Comparison of ENCODE assay signal across 9 cellular contexts in the genomic region with DNA sequence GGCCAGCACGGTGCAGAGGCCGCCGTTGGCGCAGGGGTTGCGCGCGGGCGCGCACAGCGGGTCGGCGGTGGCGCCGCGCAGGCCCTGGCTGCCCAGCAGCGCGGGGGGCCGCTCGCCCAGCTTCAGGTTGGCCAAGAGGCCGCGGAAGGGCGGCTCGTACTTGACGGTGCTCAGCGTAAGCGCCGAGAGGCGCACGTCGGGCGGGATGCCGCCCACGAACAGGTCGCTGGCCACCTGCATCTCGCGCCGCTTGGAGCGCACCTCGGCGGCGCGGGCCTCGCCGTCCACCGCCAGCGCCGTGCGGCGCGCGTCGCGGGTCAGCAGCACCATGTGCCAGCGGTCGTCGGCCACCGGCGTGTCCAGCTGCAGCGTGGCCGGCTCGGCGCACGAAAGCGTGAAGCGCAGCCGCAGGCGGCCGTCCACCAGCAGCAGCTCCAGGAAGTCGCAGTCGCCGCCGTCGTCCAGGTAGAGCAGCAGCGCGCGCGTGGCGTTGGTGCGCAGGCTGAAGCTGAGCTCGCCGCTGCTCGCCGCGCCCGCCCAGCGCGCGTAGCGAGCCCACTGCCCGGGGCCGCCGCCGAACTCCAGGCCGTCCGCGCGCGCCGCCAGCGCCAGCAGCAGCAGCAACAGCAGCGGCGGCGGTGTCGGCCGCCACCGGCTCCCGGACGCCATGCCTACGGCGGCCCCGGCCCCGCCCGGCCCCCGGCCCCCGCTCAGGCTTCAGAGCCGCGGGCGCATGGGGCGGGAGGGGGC. TPM values are rescaled to one million over a fixed set of nuclear protein-coding genes. Genes with fewer than 3 reads are reported as not detected.
DNase-seq lines count a peak whose midpoint lies in the region; ATAC-seq and TF ChIP-seq lines count a peak whose summit lies in the region.
"Had no signal": no experiment of that assay in that cellular context is flagged by ENCODE, and none has a peak within 500 bp of the region (broad histone marks: within the 10 kb centered on the region; RNA-seq: fewer than 3 reads in every experiment).

No MANE protein-coding gene starts in this region.

- no peaks in the 10 kb centered on the region for H3K36me3 ChIP-seq in CD8-positive, alpha-beta T cell (ENCODE audit: insufficient read depth, low read length)
- H3K36me3 ChIP-seq in mesendoderm (ENCODE audit: control insufficient read depth, insufficient read depth, low read length) (no peaks in the 10 kb centered on the region), esophagus squamous epithelium (no peaks in the 10 kb centered on the region)
- H3K36me3 ChIP-seq: Peyer's patch had no signal

- H2BK15ac ChIP-seq in mesendoderm (replicated peaks; ENCODE audit: low read depth), result no peak overlapping the region

- peaks cover 12% of the 10 kb centered on the region for H3K4me1 ChIP-seq in CD8-positive, alpha-beta T cell (ENCODE audit: insufficient read depth, low read length)
- H3K4me1 ChIP-seq in mesendoderm (ENCODE audit: control insufficient read depth, low read depth, low read length) (peaks cover 6% of the 10 kb centered on the region), esophagus squamous epithelium (peaks cover 4 to 28% (median 19%) of the 10 kb centered on the region in 3 donors)

- peak overlapping the region; percentile 49 for H3K56ac ChIP-seq in mesendoderm (ENCODE audit: low read length)

- CTCF ChIA-PET in CD8-positive, alpha-beta T cell (lab: Charles Lee), result no interaction called here

- H3K9ac ChIP-seq in mesendoderm (ENCODE audit: low read length), result no peak overlapping the region

- TF ChIP-seq POLR2A in esophagus squamous epithelium (IDR thresholded peaks at IDR 0.05), result no peak

- H3K79me2 ChIP-seq in mesendoderm (ENCODE audit: control insufficient read depth, insufficient read depth, low read length), result no peaks in the 10 kb centered on the region

- no peak for TF ChIP-seq CTCF in CD8-positive, alpha-beta T cell (IDR thresholded peaks at IDR 0.05)
- TF ChIP-seq CTCF in LNCaP clone FGC (IDR thresholded peaks at IDR 0.05; ENCODE audit: control insufficient read depth, extremely low read depth, insufficient read depth) (peak; percentile 6; the same call in 1 of the 2 replicates), esophagus squamous epithelium (IDR thresholded peaks at IDR 0.05) (no peak)

- no peak overlapping the region for H2BK120ac ChIP-seq in mesendoderm (ENCODE audit: low read depth, low read length)

- no peak overlapping the region for H2BK5ac ChIP-seq in mesendoderm (ENCODE audit: low read length)

- H3K4ac ChIP-seq in mesendoderm (ENCODE audit: low read depth, low read length), result no peak overlapping the region

- peak overlapping the region; percentile 40 for H3K4me2 ChIP-seq in mesendoderm (ENCODE audit: low read length)

- H3K27me3 ChIP-seq in CD8-positive, alpha-beta T cell (ENCODE audit: insufficient read depth, low read length), result peaks cover 14% of the 10 kb centered on the region
- H3K27me3 ChIP-seq in mesendoderm (ENCODE audit: insufficient read depth, low read length, poor library complexity) (peaks cover 17% of the 10 kb centered on the region), esophagus squamous epithelium (peaks cover 14 to 100% (median 32%) of the 10 kb centered on the region in 4 donors)

- H3K4me3 Mint-ChIP-seq in CD8-positive, alpha-beta T cell, result no peak overlapping the region

- H3K79me1 ChIP-seq in mesendoderm (ENCODE audit: low read length), result no peaks in the 10 kb centered on the region

- no peak overlapping the region for H3K27ac Mint-ChIP-seq in CD8-positive, alpha-beta T cell

- H2AK5ac ChIP-seq in mesendoderm (ENCODE audit: low read length), result no peak overlapping the region

- no peak overlapping the region for H4K5ac ChIP-seq in mesendoderm (ENCODE audit: low read length)

- H4K8ac ChIP-seq in mesendoderm (ENCODE audit: low read depth, low read length), result no peak overlapping the region

- peaks cover 69% of the 10 kb centered on the region for H3K27me3 Mint-ChIP-seq in CD8-positive, alpha-beta T cell (ENCODE audit: low read depth)

- peaks cover 19% of the 10 kb centered on the region for H3K4me1 Mint-ChIP-seq in CD8-positive, alpha-beta T cell (ENCODE audit: low read depth)

- POLR2A ChIA-PET in CD8-positive, alpha-beta T cell (lab: Charles Lee), result no interaction called here

- H3K36me3 Mint-ChIP-seq in CD8-positive, alpha-beta T cell, result no peaks in the 10 kb centered on the region

- H3K4me3 ChIP-seq in CD8-positive, alpha-beta T cell (ENCODE audit: low read depth, low read length), result no peak overlapping the region
- H3K4me3 ChIP-seq in LNCaP clone FGC (ENCODE audit: low read depth, low read length), result no peak overlapping the region
- H3K4me3 ChIP-seq in mesendoderm (ENCODE audit: low read length), result no peak overlapping the region
- H3K4me3 ChIP-seq in esophagus squamous epithelium, result peak overlapping the region in 2 of 4 donors; percentile 15 to 44

- H3K9me3 ChIP-seq in CD8-positive, alpha-beta T cell (ENCODE audit: low read length), result no peaks in the 10 kb centered on the region
- H3K9me3 ChIP-seq in esophagus squamous epithelium, result no peaks in the 10 kb centered on the region
- H3K9me3 ChIP-seq: Peyer's patch had no signal

- DNase-seq in CD8-positive, alpha-beta T cell, result no peak
- peak; percentile 13 for DNase-seq in LNCaP clone FGC (ENCODE audit: low read depth)
- peak; percentile 67 for DNase-seq in dermis blood vessel endothelial cell
- DNase-seq in mesendoderm, result peak; percentile 30
- no peak for DNase-seq in esophagus squamous epithelium (lab: John Stamatoyannopoulos, UW)

- no peak overlapping the region for H3K18ac ChIP-seq in mesendoderm (ENCODE audit: low read length)

- WGBS in mesendoderm (ENCODE audit: extremely low coverage, insufficient coverage, low lambda C conversion rate), result no CpG with 5 or more reads among the region's 119 CpGs
- no CpG with 5 or more reads among the region's 119 CpGs for WGBS in esophagus squamous epithelium, 2 donors

- intact Hi-C loops in CD8-positive, alpha-beta T cell (cut with DNase I, micrococcal nuclease), result no loop called here
- intact Hi-C loops in esophagus squamous epithelium (cut with DNase I), result no loop called here

- H3K23ac ChIP-seq in mesendoderm (ENCODE audit: low read length), result no peak overlapping the region

- H3K27ac ChIP-seq in CD8-positive, alpha-beta T cell (ENCODE audit: low read depth, low read length), result no peak overlapping the region
- H3K27ac ChIP-seq in mesendoderm (ENCODE audit: low read depth, low read length) (no peak overlapping the region), esophagus squamous epithelium (no peak overlapping the region)
- H3K27ac ChIP-seq: Peyer's patch had no signal

- peak; percentile 36 for ATAC-seq in CD8-positive, alpha-beta T cell
- no peak for ATAC-seq in HG02938 (IDR thresholded peaks at IDR 0.05; ENCODE audit: unreplicated experiment)
- no peak for ATAC-seq in HG02798 (IDR thresholded peaks at IDR 0.05; ENCODE audit: poor library complexity, unreplicated experiment)
- no peak for ATAC-seq in HG02623 (IDR thresholded peaks at IDR 0.05; ENCODE audit: unreplicated experiment)

- no peaks in the 10 kb centered on the region for H3K9me3 Mint-ChIP-seq in CD8-positive, alpha-beta T cell

RNA-seq across cellular contexts. Expression of gene NRXN2, which starts 9.8 kb away (rescaled TPM):
- total RNA-seq in CD8-positive, alpha-beta T cell, result under 1 TPM; 0.17 to 0.43 TPM
- total RNA-seq in dermis blood vessel endothelial cell, result not detected in 2 replicates
- polyA plus RNA-seq in mesendoderm (2013, experiment 1 of 2), result 0.39 TPM
- 0.74 TPM for polyA plus RNA-seq in mesendoderm (2013, experiment 2 of 2)
- under 1 TPM in 1 of 4 donors, not detected in 3; 0.38 TPM for total RNA-seq in esophagus squamous epithelium

RNA-seq across cellular contexts. Expression of gene RASGRP2, which starts 30.7 kb away (rescaled TPM):
- 100 to 1,000 TPM; 468 to 472 TPM for total RNA-seq in CD8-positive, alpha-beta T cell
- total RNA-seq in dermis blood vessel endothelial cell, result 2.0 and 2.9 TPM in 2 replicates
- polyA plus RNA-seq in mesendoderm (2013, experiment 1 of 2), result 1.0 TPM
- 1.3 TPM for polyA plus RNA-seq in mesendoderm (2013, experiment 2 of 2)
- 10 to 100 TPM in 1 of 4 donors, 1 to 10 TPM in 3; 2.6 to 13.2 (median 4.9) TPM for total RNA-seq in esophagus squamous epithelium

RNA-seq across cellular contexts. Expression of gene PYGM, which starts 46.6 kb away (rescaled TPM):
- total RNA-seq in CD8-positive, alpha-beta T cell, result 1 to 10 TPM; 4.7 to 5.5 TPM
- total RNA-seq in dermis blood vessel endothelial cell (0.23 and 0.34 TPM in 2 replicates), esophagus squamous epithelium (under 1 TPM; 0.27 to 0.95 (median 0.39) TPM)
- polyA plus RNA-seq in mesendoderm (2013, experiment 1 of 2), result 0.62 TPM
- 0.69 TPM for polyA plus RNA-seq in mesendoderm (2013, experiment 2 of 2)

Comparison
In these comparisons a context has a peak if more than half of its experiments do, and no peak if none do; other contexts are left out.
1. DNase-seq: peak in LNCaP clone FGC (single experiment), dermis blood vessel endothelial cell (single experiment) and mesendoderm (single experiment); none in CD8-positive, alpha-beta T cell (0 of 7) and esophagus squamous epithelium (single experiment).
2. RNA of gene RASGRP2, which starts 30.7 kb away (total RNA-seq): 468 to 472 TPM in CD8-positive, alpha-beta T cell; 2.6 to 13.2 TPM in esophagus squamous epithelium and 2.0 to 2.9 TPM in dermis blood vessel endothelial cell; every median in the first group is over 10 times any median in the second.